In genomic region chr3:125019271-125019670, GRCh38 we compare ENCODE assay signal across 18 cellular contexts.
"Had no signal": no experiment of that assay in that cellular context is flagged by ENCODE, and none has a peak within 500 bp of the region (broad histone marks: within the 10 kb centered on the region; RNA-seq: fewer than 3 reads in every experiment).

No MANE protein-coding gene starts in this region.

- H3K36me3 ChIP-seq: uterus had no signal

- H3K4me3 ChIP-seq: lung, sigmoid colon, tibial nerve, uterus had no signal

- ATAC-seq: foreskin keratinocyte had no signal

- H3K4me1 ChIP-seq: foreskin keratinocyte, uterus had no signal

- H3K4me3 Mint-ChIP-seq: activated B cell treated with CpG ODN at 0.5 μM for 24 hours, mesothelial cell of epicardium had no signal

- H3K27ac Mint-ChIP-seq: activated B cell treated with CpG ODN at 0.5 μM for 24 hours, mesothelial cell of epicardium had no signal

- DNase-seq: activated B cell treated with CpG ODN at 0.5 μM for 24 hours; activated CD4-positive, alpha-beta T cell treated with anti-CD3 and anti-CD28 coated beads for 48 hours; activated naive CD4-positive, alpha-beta T cell treated with anti-CD3 and anti-CD28 coated beads, Interleukin-2, amount 50 U/mL, for 16 hours; foreskin keratinocyte; hypothalamus; occipital lobe; posterior cingulate gyrus; sigmoid colon; stimulated activated CD8-positive, alpha-beta memory T cell treated with anti-CD3 and anti-CD28 coated beads, Interleukin-4, amount 100 ng/mL, for 48 hours; stimulated activated naive CD4-positive, alpha-beta T cell treated with Interleukin-2 at 50 U/mL for 16 hours; SW 1271; T-helper 9 cell; uterus had no signal

- H3K27me3 ChIP-seq: foreskin keratinocyte, sigmoid colon, tibial nerve, uterus had no signal

- FAIRE-seq: bronchial epithelial cell, keratinocyte had no signal

- H3K9me3 Mint-ChIP-seq: activated B cell treated with CpG ODN at 0.5 μM for 24 hours, mesothelial cell of epicardium had no signal

- H3K27me3 Mint-ChIP-seq: activated B cell treated with CpG ODN at 0.5 μM for 24 hours had no signal

- H3K27ac ChIP-seq: foreskin keratinocyte, sigmoid colon, tibial nerve, uterus had no signal

- H3K9me3 ChIP-seq: sigmoid colon, tibial nerve, uterus had no signal
